ENCODE assay signal across 1 cellular context in the genomic region with DNA sequence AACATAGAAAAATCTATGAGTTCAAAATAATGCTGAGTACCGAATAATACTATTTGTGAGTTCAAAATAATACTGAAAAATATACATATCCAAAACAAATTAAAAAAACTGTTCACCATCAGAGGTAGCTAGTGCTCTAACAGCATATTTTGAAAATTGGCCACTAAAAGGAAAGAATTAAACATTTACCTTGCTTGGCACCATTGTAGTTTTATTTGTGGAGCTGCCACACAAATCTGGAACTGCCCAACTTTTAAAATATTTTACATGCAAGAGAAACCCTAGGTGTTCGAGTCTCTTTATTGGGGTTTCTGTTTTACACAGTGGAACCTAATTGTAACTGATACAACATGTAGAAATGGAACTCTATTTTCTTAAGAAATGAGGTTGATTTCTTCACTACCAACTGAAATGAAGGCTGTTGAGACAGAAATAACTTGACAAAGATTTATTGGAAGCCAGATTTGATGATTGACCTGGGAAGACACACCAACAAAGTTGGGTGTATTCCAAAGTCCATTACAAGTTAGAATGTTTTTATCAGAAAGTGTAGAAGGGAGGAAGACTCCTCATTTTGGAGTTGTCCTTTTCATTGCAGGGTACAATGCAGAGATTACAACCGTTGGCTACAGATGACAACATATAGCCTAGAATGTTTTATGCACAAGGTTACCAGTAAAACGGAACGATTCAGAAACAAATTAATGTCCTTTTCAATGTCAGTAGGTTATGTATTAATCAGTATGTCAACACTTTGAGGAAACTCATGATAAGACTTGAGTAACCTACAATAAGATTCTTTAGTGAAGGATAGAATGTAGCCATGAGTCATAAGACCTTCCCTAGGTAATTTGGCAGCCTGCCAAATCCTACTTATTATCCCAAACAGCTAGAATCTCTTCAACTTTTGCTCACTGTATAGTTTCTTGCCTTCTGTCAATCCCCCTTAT.
A peak's percentile ranks its signal among the peaks of the same experiment; 100 is the strongest.
TF ChIP-seq lines count a peak whose summit lies in the region.

No MANE protein-coding gene starts in this region.

TF ChIP-seq in A549, 52 proteins besides CTCF, POLR2A, EP300 and RAD21 (continued from another document):
- TF ChIP-seq, protein P1, sequence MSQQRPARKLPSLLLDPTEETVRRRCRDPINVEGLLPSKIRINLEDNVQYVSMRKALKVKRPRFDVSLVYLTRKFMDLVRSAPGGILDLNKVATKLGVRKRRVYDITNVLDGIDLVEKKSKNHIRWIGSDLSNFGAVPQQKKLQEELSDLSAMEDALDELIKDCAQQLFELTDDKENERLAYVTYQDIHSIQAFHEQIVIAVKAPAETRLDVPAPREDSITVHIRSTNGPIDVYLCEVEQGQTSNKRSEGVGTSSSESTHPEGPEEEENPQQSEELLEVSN (IDR thresholded peaks at IDR 0.05; ENCODE audit: borderline replicate concordance, low read depth), result no peak
- TF ChIP-seq RFX5 (IDR thresholded peaks at IDR 0.05) (no peak), SMC3 (IDR thresholded peaks at IDR 0.05) (peak; percentile 32; the same call in 2 of the 3 replicates), FOSL2 (IDR thresholded peaks at IDR 0.05) (peak; percentile 81), FOSL2 (CRISPR knock-in tag; IDR thresholded peaks at IDR 0.05) (peak; percentile 96), CBX2 (IDR thresholded peaks at IDR 0.05; ENCODE audit: borderline replicate concordance, low read depth) (no peak), SREBF2 (IDR thresholded peaks at IDR 0.05) (no peak), GATA3 (IDR thresholded peaks at IDR 0.05; ENCODE audit: borderline replicate concordance) (peak; percentile 87), HOXB13 (CRISPR knock-in tag; IDR thresholded peaks at IDR 0.05; ENCODE audit: low read depth) (no peak), CHD4 (IDR thresholded peaks at IDR 0.05; ENCODE audit: borderline replicate concordance) (no peak), TFCP2L1 (CRISPR knock-in tag; IDR thresholded peaks at IDR 0.05) (no peak), KDM5A (IDR thresholded peaks at IDR 0.05) (no peak), KDM1A (IDR thresholded peaks at IDR 0.05; ENCODE audit: low read depth) (no peak), TP53 (CRISPR knock-in tag; IDR thresholded peaks at IDR 0.05) (no peak), HEYL (CRISPR knock-in tag; IDR thresholded peaks at IDR 0.05) (no peak), FOXS1 (CRISPR knock-in tag; IDR thresholded peaks at IDR 0.05) (no peak), MAZ (IDR thresholded peaks at IDR 0.05; ENCODE audit: borderline replicate concordance, low read depth, low read length) (no peak), CHD2 (IDR thresholded peaks at IDR 0.05; ENCODE audit: low read length, partially characterized antibody) (no peak), ZC3H11A (IDR thresholded peaks at IDR 0.05) (no peak), CEBPB (IDR thresholded peaks at IDR 0.05) (peak; percentile 81 to 84), ZFP36 (IDR thresholded peaks at IDR 0.05; ENCODE audit: borderline replicate concordance, partially characterized antibody) (no peak), POLR2AphosphoS2 (conservative IDR thresholded peaks at IDR 0.05; ENCODE audit: low read length) (no peak), EHMT2 (IDR thresholded peaks at IDR 0.05; ENCODE audit: low read depth) (no peak), ZNF302 (CRISPR knock-in tag; IDR thresholded peaks at IDR 0.05) (no peak), RNF2 (IDR thresholded peaks at IDR 0.05; ENCODE audit: borderline replicate concordance, low read depth) (no peak), NFE2L2 (conservative IDR thresholded peaks at IDR 0.05; ENCODE audit: low read length) (no peak), ZSCAN20 (CRISPR knock-in tag; IDR thresholded peaks at IDR 0.05) (no peak), MYC (IDR thresholded peaks at IDR 0.05; ENCODE audit: borderline replicate concordance, low read length) (no peak), MAFK (IDR thresholded peaks at IDR 0.05; ENCODE audit: partially characterized antibody) (no peak), ESRRA (IDR thresholded peaks at IDR 0.05; ENCODE audit: borderline replicate concordance, low read length) (peak; percentile 36; the same call in 1 of the 2 replicates), JUN (IDR thresholded peaks at IDR 0.05) (peak; percentile 62 to 93), RCOR1 (IDR thresholded peaks at IDR 0.05; ENCODE audit: low read depth, low read length) (no peak), BHLHE40 (IDR thresholded peaks at IDR 0.05; ENCODE audit: low read depth, low read length) (0 out of 2 replicates have a peak, but pooled peaks have one; percentile 14), CBX8 (IDR thresholded peaks at IDR 0.05) (no peak), NR3C1 (IDR thresholded peaks at IDR 0.05) (no peak)
- TF ChIP-seq, protein P2, sequence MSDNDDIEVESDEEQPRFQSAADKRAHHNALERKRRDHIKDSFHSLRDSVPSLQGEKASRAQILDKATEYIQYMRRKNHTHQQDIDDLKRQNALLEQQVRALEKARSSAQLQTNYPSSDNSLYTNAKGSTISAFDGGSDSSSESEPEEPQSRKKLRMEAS (IDR thresholded peaks at IDR 0.05), result peak; percentile 51; the same call in 1 of the 2 replicates
- TF ChIP-seq, protein P3, sequence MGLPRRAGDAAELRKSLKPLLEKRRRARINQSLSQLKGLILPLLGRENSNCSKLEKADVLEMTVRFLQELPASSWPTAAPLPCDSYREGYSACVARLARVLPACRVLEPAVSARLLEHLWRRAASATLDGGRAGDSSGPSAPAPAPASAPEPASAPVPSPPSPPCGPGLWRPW (IDR thresholded peaks at IDR 0.05), result peak; percentile 54; the same call in 1 of the 2 replicates
- TF ChIP-seq, protein P4, sequence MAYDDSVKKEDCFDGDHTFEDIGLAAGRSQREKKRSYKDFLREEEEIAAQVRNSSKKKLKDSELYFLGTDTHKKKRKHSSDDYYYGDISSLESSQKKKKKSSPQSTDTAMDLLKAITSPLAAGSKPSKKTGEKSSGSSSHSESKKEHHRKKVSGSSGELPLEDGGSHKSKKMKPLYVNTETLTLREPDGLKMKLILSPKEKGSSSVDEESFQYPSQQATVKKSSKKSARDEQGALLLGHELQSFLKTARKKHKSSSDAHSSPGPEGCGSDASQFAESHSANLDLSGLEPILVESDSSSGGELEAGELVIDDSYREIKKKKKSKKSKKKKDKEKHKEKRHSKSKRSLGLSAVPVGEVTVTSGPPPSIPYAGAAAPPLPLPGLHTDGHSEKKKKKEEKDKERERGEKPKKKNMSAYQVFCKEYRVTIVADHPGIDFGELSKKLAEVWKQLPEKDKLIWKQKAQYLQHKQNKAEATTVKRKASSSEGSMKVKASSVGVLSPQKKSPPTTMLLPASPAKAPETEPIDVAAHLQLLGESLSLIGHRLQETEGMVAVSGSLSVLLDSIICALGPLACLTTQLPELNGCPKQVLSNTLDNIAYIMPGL (CRISPR knock-in tag; IDR thresholded peaks at IDR 0.05; ENCODE audit: borderline replicate concordance), result no peak
- TF ChIP-seq, protein P5, sequence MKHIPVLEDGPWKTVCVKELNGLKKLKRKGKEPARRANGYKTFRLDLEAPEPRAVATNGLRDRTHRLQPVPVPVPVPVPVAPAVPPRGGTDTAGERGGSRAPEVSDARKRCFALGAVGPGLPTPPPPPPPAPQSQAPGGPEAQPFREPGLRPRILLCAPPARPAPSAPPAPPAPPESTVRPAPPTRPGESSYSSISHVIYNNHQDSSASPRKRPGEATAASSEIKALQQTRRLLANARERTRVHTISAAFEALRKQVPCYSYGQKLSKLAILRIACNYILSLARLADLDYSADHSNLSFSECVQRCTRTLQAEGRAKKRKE (CRISPR knock-in tag; IDR thresholded peaks at IDR 0.05; ENCODE audit: low read depth), result no peak
- TF ChIP-seq, protein P6, sequence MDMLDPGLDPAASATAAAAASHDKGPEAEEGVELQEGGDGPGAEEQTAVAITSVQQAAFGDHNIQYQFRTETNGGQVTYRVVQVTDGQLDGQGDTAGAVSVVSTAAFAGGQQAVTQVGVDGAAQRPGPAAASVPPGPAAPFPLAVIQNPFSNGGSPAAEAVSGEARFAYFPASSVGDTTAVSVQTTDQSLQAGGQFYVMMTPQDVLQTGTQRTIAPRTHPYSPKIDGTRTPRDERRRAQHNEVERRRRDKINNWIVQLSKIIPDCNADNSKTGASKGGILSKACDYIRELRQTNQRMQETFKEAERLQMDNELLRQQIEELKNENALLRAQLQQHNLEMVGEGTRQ (IDR thresholded peaks at IDR 0.05), result no peak
- TF ChIP-seq, protein P7, sequence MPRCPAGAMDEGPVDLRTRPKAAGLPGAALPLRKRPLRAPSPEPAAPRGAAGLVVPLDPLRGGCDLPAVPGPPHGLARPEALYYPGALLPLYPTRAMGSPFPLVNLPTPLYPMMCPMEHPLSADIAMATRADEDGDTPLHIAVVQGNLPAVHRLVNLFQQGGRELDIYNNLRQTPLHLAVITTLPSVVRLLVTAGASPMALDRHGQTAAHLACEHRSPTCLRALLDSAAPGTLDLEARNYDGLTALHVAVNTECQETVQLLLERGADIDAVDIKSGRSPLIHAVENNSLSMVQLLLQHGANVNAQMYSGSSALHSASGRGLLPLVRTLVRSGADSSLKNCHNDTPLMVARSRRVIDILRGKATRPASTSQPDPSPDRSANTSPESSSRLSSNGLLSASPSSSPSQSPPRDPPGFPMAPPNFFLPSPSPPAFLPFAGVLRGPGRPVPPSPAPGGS (IDR thresholded peaks at IDR 0.05), result peak; percentile 75; the same call in 1 of the 3 replicates
